12 cellular contexts compared by ENCODE assay signal in the genomic region with DNA sequence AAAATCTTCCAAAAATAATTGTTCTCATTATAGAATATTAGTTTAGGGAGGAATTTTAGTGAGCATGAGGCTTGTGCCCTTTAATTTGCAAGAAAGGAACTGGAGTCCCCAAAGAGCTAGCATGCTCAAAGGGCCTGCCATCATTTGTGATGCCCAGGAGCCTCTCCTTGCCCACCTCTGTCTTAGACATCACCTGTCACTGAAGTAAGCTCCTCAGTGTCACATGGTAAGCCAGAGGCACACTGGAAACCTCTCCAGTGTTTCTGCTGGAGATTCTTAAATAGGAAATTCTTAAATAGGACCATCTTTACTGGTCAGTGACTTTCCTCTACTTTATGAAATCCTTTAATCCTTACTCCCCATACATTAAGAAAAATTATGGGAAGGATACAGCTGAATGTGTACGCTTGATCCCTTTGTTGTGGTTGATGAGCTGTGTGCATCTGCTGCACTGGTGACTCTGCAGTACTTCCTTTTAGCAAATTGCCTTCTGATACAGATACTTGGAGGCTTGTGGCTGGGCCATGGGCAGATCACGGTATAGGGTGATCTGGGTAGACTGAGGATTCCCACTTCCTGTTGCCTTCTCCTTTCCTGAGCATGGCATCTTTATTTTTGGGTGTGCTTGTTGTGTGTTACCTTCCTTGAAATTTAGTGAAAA.
A peak's percentile ranks its signal among the peaks of the same experiment; 100 is the strongest.
DNase-seq lines count a peak whose midpoint lies in the region; ATAC-seq, FAIRE-seq and TF ChIP-seq lines count a peak whose summit lies in the region.
"Had no signal": no experiment of that assay in that cellular context is flagged by ENCODE, and none has a peak within 500 bp of the region (broad histone marks: within the 10 kb centered on the region; RNA-seq: fewer than 3 reads in every experiment).

No MANE protein-coding gene starts in this region.

- H3K27me3 ChIP-seq in left ventricle myocardium inferior (ENCODE audit: low read depth) (no peaks in the 10 kb centered on the region), smooth muscle cell (ENCODE audit: low read depth) (no peaks in the 10 kb centered on the region)

- H3F3A ChIP-seq in smooth muscle cell (ENCODE audit: low read depth) = peaks cover 8% of the 10 kb centered on the region

- H4K20me1 ChIP-seq in smooth muscle cell (ENCODE audit: low read depth) = peaks cover 16% of the 10 kb centered on the region

- peak overlapping the region; percentile 30 for H3K4me2 ChIP-seq in smooth muscle cell

- FAIRE-seq in urothelium cell line (lab: Jason Lieb, UNC) = no peak

- H3K9ac ChIP-seq in smooth muscle cell (ENCODE audit: low read depth) = peak overlapping the region; percentile 5

- H3K4me3 ChIP-seq in left ventricle myocardium inferior (no peak overlapping the region), fibroblast of villous mesenchyme (ENCODE audit: low read depth, low read length) (no peak overlapping the region), smooth muscle cell (no peak overlapping the region)
- H3K4me3 ChIP-seq: coronary artery had no signal

- intact Hi-C loops in left ventricle myocardium inferior (cut with micrococcal nuclease) = no loop called here
- intact Hi-C loops in Right ventricle myocardium superior (cut with DNase I) = no loop called here

- WGBS in smooth muscle cell (ENCODE audit: low lambda C conversion rate) = 19% methylated on average over 2 of the region's 2 CpGs

- H3K4me1 ChIP-seq in left ventricle myocardium inferior = peaks cover 93% of the 10 kb centered on the region
- H3K4me1 ChIP-seq in smooth muscle cell (ENCODE audit: low read depth) = peaks cover 14% of the 10 kb centered on the region

- peaks cover 39% of the 10 kb centered on the region for H3K79me2 ChIP-seq in smooth muscle cell (ENCODE audit: low read depth)

- no peak overlapping the region for H2AFZ ChIP-seq in smooth muscle cell (ENCODE audit: low read depth)

- H3K27ac ChIP-seq in left ventricle myocardium inferior (replicated peaks) = peak overlapping the region; percentile 72
- peak overlapping the region; percentile 78 for H3K27ac ChIP-seq in smooth muscle cell (ENCODE audit: low read depth)

- H3K36me3 ChIP-seq in left ventricle myocardium inferior (peaks cover 5% of the 10 kb centered on the region), smooth muscle cell (ENCODE audit: low read depth) (no peaks in the 10 kb centered on the region)

- ATAC-seq in Right ventricle myocardium superior (ENCODE audit: poor library complexity) (no peak), GM19455 (IDR thresholded peaks at IDR 0.05; ENCODE audit: unreplicated experiment) (no peak)

- H3K9me3 ChIP-seq in left ventricle myocardium inferior (replicated peaks) (no peaks in the 10 kb centered on the region), smooth muscle cell (replicated peaks; ENCODE audit: low read depth) (no peaks in the 10 kb centered on the region)

- TF ChIP-seq CTCF in left ventricle myocardium inferior (IDR thresholded peaks at IDR 0.05; ENCODE audit: borderline replicate concordance) (no peak), fibroblast of villous mesenchyme (IDR thresholded peaks at IDR 0.05; ENCODE audit: insufficient read depth, low read depth, low read length) (no peak), smooth muscle cell (IDR thresholded peaks at IDR 0.05; ENCODE audit: borderline replicate concordance, insufficient read depth, poor library complexity, severe bottlenecking) (no peak)

- no peak for DNase-seq in left ventricle myocardium inferior
- no peak for DNase-seq in Right ventricle myocardium superior
- DNase-seq in T-helper 22 cell (ENCODE audit: low read depth) = peak; percentile 32
- peak; percentile 61 for DNase-seq in fibroblast of villous mesenchyme (ENCODE audit: low read depth)
- no peak for DNase-seq in smooth muscle cell (lab: John Stamatoyannopoulos, UW; ENCODE audit: unreplicated experiment)
- no peak for DNase-seq in urothelium cell line (ENCODE audit: low spot score)
- DNase-seq in HCEC 1CT = no peak
- DNase-seq: foreskin melanocyte; NCI-H187 treated with DMSO at 0.1 percent for 48 hours; stimulated activated CD4-positive, alpha-beta T cell treated with anti-CD3 and anti-CD28 coated beads, Interleukin-4, amount 100 ng/mL, for 1 hour had no signal

Comparison
In these comparisons a context has a peak if more than half of its experiments do, and no peak if none do; other contexts are left out.
1. DNase-seq: peak in T-helper 22 cell (single experiment) and fibroblast of villous mesenchyme (single experiment); none in left ventricle myocardium inferior (single experiment), Right ventricle myocardium superior (single experiment), smooth muscle cell (single experiment), urothelium cell line (single experiment) and HCEC 1CT (single experiment).